In the genomic region with DNA sequence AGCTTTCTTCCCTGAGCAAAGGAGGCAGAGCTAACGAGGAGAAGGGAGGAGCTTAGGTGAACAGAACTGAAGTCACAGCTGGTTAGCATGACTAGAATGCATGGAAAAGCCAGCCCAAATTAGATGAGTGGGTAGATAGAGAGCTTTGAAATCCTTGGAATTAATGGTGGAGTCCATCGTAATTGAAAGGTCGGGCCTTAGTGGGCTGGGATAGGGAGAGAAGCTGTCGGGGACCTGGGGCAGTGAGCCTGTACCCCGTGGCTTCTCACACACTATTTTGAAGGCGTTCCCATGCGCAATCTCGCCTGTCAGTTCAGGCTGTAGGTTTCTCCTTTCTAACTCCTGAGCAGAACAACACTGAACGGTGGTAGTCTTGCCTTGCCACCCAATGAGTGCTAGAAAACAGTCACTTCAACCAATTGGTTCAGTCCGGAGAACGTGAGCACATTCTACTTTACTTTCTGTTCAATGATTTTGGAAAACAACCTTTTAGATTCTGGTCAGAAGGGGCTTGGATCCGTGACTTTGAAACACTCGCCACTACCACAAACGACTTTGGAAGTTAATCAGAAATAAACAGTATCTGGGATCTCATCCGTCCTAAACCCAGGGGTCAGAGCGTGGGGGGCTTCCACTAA, we compare ENCODE assay signal across 1 cellular context.
TF ChIP-seq lines count a peak whose summit lies in the region.

No MANE protein-coding gene starts in this region.

TF ChIP-seq in GM12878, 131 proteins besides CTCF, POLR2A, EP300 and RAD21 (continued from another document):
- TF ChIP-seq RFX5 (IDR thresholded peaks at IDR 0.05; ENCODE audit: low read depth, low read length) (no peak), FOXK2 (IDR thresholded peaks at IDR 0.05) (no peak), RAD51 (IDR thresholded peaks at IDR 0.05) (no peak), ZNF217 (IDR thresholded peaks at IDR 0.05) (no peak), E2F8 (IDR thresholded peaks at IDR 0.05; ENCODE audit: low read depth, partially characterized antibody) (no peak), ZZZ3 (IDR thresholded peaks at IDR 0.05; ENCODE audit: control insufficient read depth, insufficient read length, low read depth) (no peak), POLR2AphosphoS5 (IDR thresholded peaks at IDR 0.05; ENCODE audit: low read length) (no peak), IKZF1 (conservative IDR thresholded peaks at IDR 0.05) (no peak)
